In the genomic region with DNA sequence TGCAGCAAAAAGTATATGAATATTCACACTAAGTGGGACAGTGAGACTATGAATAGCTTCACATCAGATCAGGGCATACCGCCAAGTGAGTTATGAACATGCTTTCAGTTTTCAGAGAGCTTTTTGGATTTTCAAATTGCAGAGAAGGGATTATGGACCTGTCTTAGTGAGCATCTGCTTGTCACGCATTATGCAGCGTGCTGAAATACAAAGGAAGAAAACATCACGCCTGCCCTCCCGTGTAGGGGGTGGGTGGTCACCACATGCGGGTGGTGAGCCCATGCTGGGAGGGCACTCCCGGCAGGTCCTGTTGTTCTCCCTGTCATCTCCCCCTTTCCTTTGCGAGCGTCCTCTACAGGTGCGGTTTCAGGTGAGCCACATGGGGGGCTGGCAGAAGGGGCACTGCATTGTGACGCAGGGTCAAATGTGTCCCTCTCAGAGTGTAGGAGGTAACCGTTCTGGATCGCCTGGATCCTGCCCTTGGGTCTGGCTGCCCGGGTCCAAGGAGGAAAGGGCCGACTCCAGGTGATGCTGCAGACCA, we compare ENCODE assay signal across 10 cellular contexts. TPM values are rescaled to one million over a fixed set of nuclear protein-coding genes. Genes with fewer than 3 reads are reported as not detected.
DNase-seq lines count a peak whose midpoint lies in the region; ATAC-seq and TF ChIP-seq lines count a peak whose summit lies in the region.
"Had no signal": no experiment of that assay in that cellular context is flagged by ENCODE, and none has a peak within 500 bp of the region (broad histone marks: within the 10 kb centered on the region; RNA-seq: fewer than 3 reads in every experiment).

No MANE protein-coding gene starts in this region.

- peak overlapping the region in 1 of 2 donors; percentile 27 for H3K9ac ChIP-seq in colonic mucosa (ENCODE audit: low read depth in 2 of 2, low read length in 2 of 2)

- H3K4me1 ChIP-seq in CD8-positive, alpha-beta T cell (ENCODE audit: insufficient read depth, low read length), result peaks cover 3% of the 10 kb centered on the region
- H3K4me1 ChIP-seq in colonic mucosa, result peaks cover 5% of the 10 kb centered on the region

- no peak for TF ChIP-seq CTCF in CD8-positive, alpha-beta T cell (IDR thresholded peaks at IDR 0.05)
- no peak for TF ChIP-seq CTCF in colonic mucosa (IDR thresholded peaks at IDR 0.05)

- intact Hi-C loops in CD8-positive, alpha-beta T cell (cut with DNase I, micrococcal nuclease), result no loop called here
- intact Hi-C loops in colonic mucosa (cut with DNase I), result no loop called here

- CTCF ChIA-PET in CD8-positive, alpha-beta T cell (lab: Charles Lee), result interaction anchor here (0.6 kb wide), 1 partner anchor 47 kb away, joined by 3 read pairs; no protein-coding TSS in a partner anchor

- no peak overlapping the region for H3K4me3 ChIP-seq in CD8-positive, alpha-beta T cell (ENCODE audit: low read depth, low read length)
- H3K4me3 ChIP-seq in colonic mucosa, result no peak overlapping the region
- H3K4me3 ChIP-seq: tibial nerve had no signal

- no peaks in the 10 kb centered on the region for H3K27me3 ChIP-seq in CD8-positive, alpha-beta T cell (ENCODE audit: insufficient read depth, low read length)
- H3K27me3 ChIP-seq in colonic mucosa, result no peaks in the 10 kb centered on the region
- H3K27me3 ChIP-seq: tibial nerve had no signal

- no peaks in the 10 kb centered on the region for H3K9me3 Mint-ChIP-seq in CD8-positive, alpha-beta T cell

- peak overlapping the region; percentile 62 for H3K4me3 Mint-ChIP-seq in CD8-positive, alpha-beta T cell

- ATAC-seq in CD8-positive, alpha-beta T cell, result peak; percentile 21
- peak; percentile 26 for ATAC-seq in GM19438 (IDR thresholded peaks at IDR 0.05; ENCODE audit: low read depth, unreplicated experiment)
- ATAC-seq in HG03342 (IDR thresholded peaks at IDR 0.05; ENCODE audit: unreplicated experiment), result peak; percentile 9

- H3K36me3 ChIP-seq in CD8-positive, alpha-beta T cell (ENCODE audit: insufficient read depth, low read length), result no peaks in the 10 kb centered on the region
- H3K36me3 ChIP-seq in colonic mucosa, result no peaks in the 10 kb centered on the region
- H3K36me3 ChIP-seq: tibial nerve had no signal

- H3K27me3 Mint-ChIP-seq in CD8-positive, alpha-beta T cell (ENCODE audit: low read depth), result no peaks in the 10 kb centered on the region

- peak overlapping the region; percentile 60 for H3K27ac Mint-ChIP-seq in CD8-positive, alpha-beta T cell

- peaks cover 76% of the 10 kb centered on the region for H3K4me1 Mint-ChIP-seq in CD8-positive, alpha-beta T cell (ENCODE audit: low read depth)

- H3K9me3 ChIP-seq in CD8-positive, alpha-beta T cell (ENCODE audit: low read length), result no peaks in the 10 kb centered on the region
- no peaks in the 10 kb centered on the region for H3K9me3 ChIP-seq in colonic mucosa
- H3K9me3 ChIP-seq: tibial nerve had no signal

- no peak overlapping the region for H3K27ac ChIP-seq in CD8-positive, alpha-beta T cell (ENCODE audit: low read depth, low read length)
- peak overlapping the region; percentile 21 for H3K27ac ChIP-seq in colonic mucosa

- no peak for DNase-seq in CD8-positive, alpha-beta T cell
- no peak for DNase-seq in colonic mucosa
- no peak for DNase-seq in NCI-H2171 (lab: John Stamatoyannopoulos, UW)
- no peak for DNase-seq in NCI-H2171 treated with DMSO at 0.1 percent for 48 hours (lab: John Stamatoyannopoulos, UW)
- no peak for DNase-seq in stimulated activated CD4-positive, alpha-beta T cell treated with anti-CD3 and anti-CD28 coated beads, Interleukin-2, amount 100 ng/mL, for 48 hours
- DNase-seq in SIG-M5 treated with dmso at 0.1 percent for 504 hours (lab: John Stamatoyannopoulos, UW; ENCODE audit: unreplicated experiment), result no peak
- DNase-seq: NCI-H226 had no signal

- POLR2A ChIA-PET in CD8-positive, alpha-beta T cell (lab: Charles Lee), result interaction anchor here (0.8 kb wide), 1 partner anchor 9 kb away, joined by 3 read pairs; no protein-coding TSS in a partner anchor

- H3K36me3 Mint-ChIP-seq in CD8-positive, alpha-beta T cell, result peaks cover 21% of the 10 kb centered on the region

RNA-seq across cellular contexts. Expression of a gene that starts 42.6 kb away (rescaled TPM):
- 10 to 100 TPM; 40.4 to 43.2 TPM for total RNA-seq in CD8-positive, alpha-beta T cell
- 10 to 100 TPM; 20.8 to 26.0 TPM for total RNA-seq in colonic mucosa
